Comparison of ENCODE assay signal across 17 cellular contexts in genomic region chr7:158702196-158702595, GRCh38. TPM values are rescaled to one million over a fixed set of nuclear protein-coding genes. Genes with fewer than 3 reads are reported as not detected.
DNase-seq lines count a peak whose midpoint lies in the region; ATAC-seq and TF ChIP-seq lines count a peak whose summit lies in the region.
"Had no signal": no experiment of that assay in that cellular context is flagged by ENCODE, and none has a peak within 500 bp of the region (broad histone marks: within the 10 kb centered on the region; RNA-seq: fewer than 3 reads in every experiment).

No MANE protein-coding gene starts in this region.

- no peak overlapping the region for H3K4me3 Mint-ChIP-seq in activated naive CD4-positive, alpha-beta T cell treated with anti-CD3 and anti-CD28 coated beads for 36 hours
- peak overlapping the region; percentile 55 to 87 (median 80) for H3K4me3 Mint-ChIP-seq in brain
- H3K4me3 Mint-ChIP-seq: stimulated activated memory B cell treated with anti-CD40 and anti-IgM and Interleukin-4, amounts not matched to agents 10 μg/mL and 1 μg/mL and 100 μg/mL, for 72 hours had no signal

- H3K4me1 ChIP-seq in skeletal muscle satellite cell (ENCODE audit: control insufficient read depth, insufficient read depth, low read length): peaks cover 8% of the 10 kb centered on the region
- H3K4me1 ChIP-seq in esophagus muscularis mucosa: peaks cover 7 to 23% (median 21%) of the 10 kb centered on the region in 4 donors

- no peak overlapping the region for H3K27ac ChIP-seq in esophagus muscularis mucosa (replicated peaks in 1 of 4)
- H3K27ac ChIP-seq: gastroesophageal sphincter had no signal

- H3K9me3 ChIP-seq in skeletal muscle satellite cell (replicated peaks; ENCODE audit: low read length) (no peaks in the 10 kb centered on the region), esophagus muscularis mucosa (no peaks in the 10 kb centered on the region)
- H3K9me3 ChIP-seq: gastroesophageal sphincter had no signal

- H3K36me3 Mint-ChIP-seq in activated naive CD4-positive, alpha-beta T cell treated with anti-CD3 and anti-CD28 coated beads for 36 hours (ENCODE audit: low read depth): peaks cover 37% of the 10 kb centered on the region
- peaks cover 28 to 50% of the 10 kb centered on the region in 2 donors for H3K36me3 Mint-ChIP-seq in activated naive CD4-positive, alpha-beta T cell treated with anti-CD3 and anti-CD28 coated beads, Interleukin-2, amount 50 U/mL, for 72 hours
- peaks cover 23% of the 10 kb centered on the region for H3K36me3 Mint-ChIP-seq in brain

- no peaks in the 10 kb centered on the region for H3K27me3 Mint-ChIP-seq in activated naive CD4-positive, alpha-beta T cell treated with anti-CD3 and anti-CD28 coated beads for 36 hours (ENCODE audit: low read depth)
- H3K27me3 Mint-ChIP-seq in brain: no peaks in the 10 kb centered on the region
- H3K27me3 Mint-ChIP-seq: B cell; stimulated activated memory B cell treated with anti-CD40 and anti-IgM and Interleukin-4, amounts not matched to agents 10 μg/mL and 1 μg/mL and 100 μg/mL, for 72 hours had no signal

- TF ChIP-seq EP300 in esophagus muscularis mucosa (IDR thresholded peaks at IDR 0.05): no peak

- WGBS in esophagus muscularis mucosa: 45% methylated on average over 4 of the region's 4 CpGs

- H3K27ac Mint-ChIP-seq in activated naive CD4-positive, alpha-beta T cell treated with anti-CD3 and anti-CD28 coated beads for 36 hours: peak overlapping the region; percentile 13
- no peak overlapping the region for H3K27ac Mint-ChIP-seq in activated naive CD4-positive, alpha-beta T cell treated with anti-CD3 and anti-CD28 coated beads, Interleukin-2, amount 50 U/mL, for 72 hours
- H3K27ac Mint-ChIP-seq in brain: peak overlapping the region in 4 of 5 experiments; percentile 51 to 55 (median 54)
- H3K27ac Mint-ChIP-seq: B cell; stimulated activated memory B cell treated with anti-CD40 and anti-IgM and Interleukin-4, amounts not matched to agents 10 μg/mL and 1 μg/mL and 100 μg/mL, for 72 hours had no signal

- peak overlapping the region; percentile 96 for H3K4me2 ChIP-seq in skeletal muscle satellite cell (ENCODE audit: low read length)

- intact Hi-C loops in activated naive CD4-positive, alpha-beta T cell treated with anti-CD3 and anti-CD28 coated beads for 36 hours (cut with micrococcal nuclease): no loop called here
- intact Hi-C loops in esophagus muscularis mucosa (cut with DNase I): loop anchor here (10.0 kb wide), 1 partner anchor 163 kb away; no protein-coding TSS in a partner anchor

- no peak for DNase-seq in activated naive CD4-positive, alpha-beta T cell treated with anti-CD3 and anti-CD28 coated beads for 36 hours
- DNase-seq in activated naive CD4-positive, alpha-beta T cell treated with anti-CD3 and anti-CD28 coated beads, Interleukin-2, amount 50 U/mL, for 72 hours (ENCODE audit: low spot score in 2 of 2): no peak
- DNase-seq in NCI-H2227 treated with DMSO at 0.1 percent for 48 hours (lab: John Stamatoyannopoulos, UW): peak; percentile 11
- DNase-seq in NCI-H748 treated with DMSO at 0.1 percent for 48 hours (lab: John Stamatoyannopoulos, UW): no peak
- DNase-seq in NOMO-1 (lab: John Stamatoyannopoulos, UW; ENCODE audit: unreplicated experiment in 2 of 2): no peak
- no peak for DNase-seq in esophagus muscularis mucosa (ENCODE audit: extremely low spot score)
- DNase-seq: activated CD4-positive, CD25-positive, alpha-beta regulatory T cell treated with anti-CD3 and anti-CD28 coated beads, Interleukin-2, amount 50 U/mL, for 72 hours; activated gamma-delta T cell; left cardiac atrium; NCI-H1694 treated with DMSO at 0.1 percent for 48 hours; retina; stimulated activated CD4-positive, alpha-beta T cell treated with anti-CD3 and anti-CD28 coated beads, Interleukin-4, amount 100 ng/mL, for 1 hour had no signal

- peaks cover 13% of the 10 kb centered on the region for H3K36me3 ChIP-seq in skeletal muscle satellite cell (ENCODE audit: insufficient read depth, low read length)
- peaks cover 0 to 6% (median 0%) of the 10 kb centered on the region in 4 donors for H3K36me3 ChIP-seq in esophagus muscularis mucosa

- CTCF ChIA-PET in activated naive CD4-positive, alpha-beta T cell treated with anti-CD3 and anti-CD28 coated beads for 36 hours (lab: Charles Lee): no interaction called here

- H3K9me3 Mint-ChIP-seq in activated naive CD4-positive, alpha-beta T cell treated with anti-CD3 and anti-CD28 coated beads for 36 hours: no peaks in the 10 kb centered on the region
- H3K9me3 Mint-ChIP-seq in activated naive CD4-positive, alpha-beta T cell treated with anti-CD3 and anti-CD28 coated beads, Interleukin-2, amount 50 U/mL, for 72 hours: no peaks in the 10 kb centered on the region
- H3K9me3 Mint-ChIP-seq in brain: no peaks in the 10 kb centered on the region

- TF ChIP-seq CTCF in brain (conservative IDR thresholded peaks at IDR 0.05) (no peak), esophagus muscularis mucosa (IDR thresholded peaks at IDR 0.05) (no peak)

- H3K9ac ChIP-seq in skeletal muscle satellite cell (ENCODE audit: low read depth, low read length): no peak overlapping the region

- no peak for TF ChIP-seq POLR2A in esophagus muscularis mucosa (IDR thresholded peaks at IDR 0.05; ENCODE audit: low read depth)

- H3K27me3 ChIP-seq in skeletal muscle satellite cell (ENCODE audit: control insufficient read depth, insufficient read depth, low read length) (no peaks in the 10 kb centered on the region), esophagus muscularis mucosa (no peaks in the 10 kb centered on the region)
- H3K27me3 ChIP-seq: gastroesophageal sphincter had no signal

- H3K4me3 ChIP-seq in skeletal muscle satellite cell (ENCODE audit: low read length) (peak overlapping the region; percentile 4), esophagus muscularis mucosa (no peak overlapping the region)
- H3K4me3 ChIP-seq: gastroesophageal sphincter had no signal

- peaks cover 38% of the 10 kb centered on the region for H3K4me1 Mint-ChIP-seq in activated naive CD4-positive, alpha-beta T cell treated with anti-CD3 and anti-CD28 coated beads for 36 hours (ENCODE audit: low read depth)
- H3K4me1 Mint-ChIP-seq in brain: peaks cover 38% of the 10 kb centered on the region

- ATAC-seq in activated naive CD4-positive, alpha-beta T cell treated with anti-CD3 and anti-CD28 coated beads, Interleukin-2, amount 50 U/mL, for 72 hours: no peak
- ATAC-seq: gastroesophageal sphincter; left cardiac atrium; stimulated activated memory B cell treated with anti-CD40 and anti-IgM and Interleukin-4, amounts not matched to agents 10 μg/mL and 1 μg/mL and 100 μg/mL, for 72 hours had no signal

RNA-seq across cellular contexts. Expression of gene NCAPG2, which starts 2.4 kb away (rescaled TPM):
- 100 to 1,000 TPM; 145 to 149 TPM for total RNA-seq in activated naive CD4-positive, alpha-beta T cell treated with anti-CD3 and anti-CD28 coated beads for 36 hours
- total RNA-seq in activated naive CD4-positive, alpha-beta T cell treated with anti-CD3 and anti-CD28 coated beads, Interleukin-2, amount 50 U/mL, for 72 hours: 100 to 1,000 TPM; 129 to 205 TPM
- 34.1 TPM for polyA plus RNA-seq in brain (ENCODE audit: insufficient read depth, low read depth, low replicate concordance)
- total RNA-seq in skeletal muscle satellite cell (2012; rRNA removed): 16.7 and 20.1 TPM in 2 replicates
- 1 to 10 TPM; 4.2 to 6.2 (median 4.4) TPM for total RNA-seq in esophagus muscularis mucosa

Comparison
In these comparisons a context has a peak if more than half of its experiments do, and no peak if none do; other contexts are left out.
1. H3K27ac Mint-ChIP-seq: peak in activated naive CD4-positive, alpha-beta T cell treated with anti-CD3 and anti-CD28 coated beads for 36 hours (single experiment) and brain (4 of 5); none in activated naive CD4-positive, alpha-beta T cell treated with anti-CD3 and anti-CD28 coated beads, Interleukin-2, amount 50 U/mL, for 72 hours (0 of 2).
2. RNA of gene NCAPG2, which starts 2.4 kb away (total RNA-seq): 129 to 205 TPM in activated naive CD4-positive, alpha-beta T cell treated with anti-CD3 and anti-CD28 coated beads, Interleukin-2, amount 50 U/mL, for 72 hours and 145 to 149 TPM in activated naive CD4-positive, alpha-beta T cell treated with anti-CD3 and anti-CD28 coated beads for 36 hours; 4.2 to 6.2 TPM in esophagus muscularis mucosa; every median in the first group is over 10 times any median in the second.